ENCODE assay signal across 1 cellular context in genomic region chr2:10169053-10169578, GRCh38.
A peak's percentile ranks its signal among the peaks of the same experiment; 100 is the strongest.
TF ChIP-seq lines count a peak whose summit lies in the region.

No MANE protein-coding gene starts in this region.

TF ChIP-seq in HepG2, 621 proteins besides CTCF, POLR2A, EP300 and RAD21:
- TF ChIP-seq STAG1 (CRISPR knock-in tag; IDR thresholded peaks at IDR 0.05), result 0 out of 2 replicates have a peak, but pooled peaks have one; percentile 11
- TF ChIP-seq IKZF5 (CRISPR knock-in tag; IDR thresholded peaks at IDR 0.05), result no peak
- TF ChIP-seq, protein P1, sequence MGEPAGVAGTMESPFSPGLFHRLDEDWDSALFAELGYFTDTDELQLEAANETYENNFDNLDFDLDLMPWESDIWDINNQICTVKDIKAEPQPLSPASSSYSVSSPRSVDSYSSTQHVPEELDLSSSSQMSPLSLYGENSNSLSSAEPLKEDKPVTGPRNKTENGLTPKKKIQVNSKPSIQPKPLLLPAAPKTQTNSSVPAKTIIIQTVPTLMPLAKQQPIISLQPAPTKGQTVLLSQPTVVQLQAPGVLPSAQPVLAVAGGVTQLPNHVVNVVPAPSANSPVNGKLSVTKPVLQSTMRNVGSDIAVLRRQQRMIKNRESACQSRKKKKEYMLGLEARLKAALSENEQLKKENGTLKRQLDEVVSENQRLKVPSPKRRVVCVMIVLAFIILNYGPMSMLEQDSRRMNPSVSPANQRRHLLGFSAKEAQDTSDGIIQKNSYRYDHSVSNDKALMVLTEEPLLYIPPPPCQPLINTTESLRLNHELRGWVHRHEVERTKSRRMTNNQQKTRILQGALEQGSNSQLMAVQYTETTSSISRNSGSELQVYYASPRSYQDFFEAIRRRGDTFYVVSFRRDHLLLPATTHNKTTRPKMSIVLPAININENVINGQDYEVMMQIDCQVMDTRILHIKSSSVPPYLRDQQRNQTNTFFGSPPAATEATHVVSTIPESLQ (CRISPR knock-in tag; conservative IDR thresholded peaks at IDR 0.05), result no peak
- no peak for TF ChIP-seq ZNF790 (CRISPR knock-in tag; IDR thresholded peaks at IDR 0.05; ENCODE audit: borderline replicate concordance)
- TF ChIP-seq ZNF468 (CRISPR knock-in tag; IDR thresholded peaks at IDR 0.05), result no peak
- TF ChIP-seq ZNF460 (CRISPR knock-in tag; IDR thresholded peaks at IDR 0.05; ENCODE audit: borderline replicate concordance), result peak; percentile 20; the same call in 1 of the 2 replicates
- TF ChIP-seq, protein P2, sequence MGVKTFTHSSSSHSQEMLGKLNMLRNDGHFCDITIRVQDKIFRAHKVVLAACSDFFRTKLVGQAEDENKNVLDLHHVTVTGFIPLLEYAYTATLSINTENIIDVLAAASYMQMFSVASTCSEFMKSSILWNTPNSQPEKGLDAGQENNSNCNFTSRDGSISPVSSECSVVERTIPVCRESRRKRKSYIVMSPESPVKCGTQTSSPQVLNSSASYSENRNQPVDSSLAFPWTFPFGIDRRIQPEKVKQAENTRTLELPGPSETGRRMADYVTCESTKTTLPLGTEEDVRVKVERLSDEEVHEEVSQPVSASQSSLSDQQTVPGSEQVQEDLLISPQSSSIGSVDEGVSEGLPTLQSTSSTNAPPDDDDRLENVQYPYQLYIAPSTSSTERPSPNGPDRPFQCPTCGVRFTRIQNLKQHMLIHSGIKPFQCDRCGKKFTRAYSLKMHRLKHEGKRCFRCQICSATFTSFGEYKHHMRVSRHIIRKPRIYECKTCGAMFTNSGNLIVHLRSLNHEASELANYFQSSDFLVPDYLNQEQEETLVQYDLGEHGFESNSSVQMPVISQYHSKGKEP (CRISPR knock-in tag; IDR thresholded peaks at IDR 0.05), result no peak
- TF ChIP-seq ZNF572 (CRISPR knock-in tag; IDR thresholded peaks at IDR 0.05), result no peak
- TF ChIP-seq DPF2 (CRISPR knock-in tag; IDR thresholded peaks at IDR 0.05; ENCODE audit: borderline replicate concordance, low read depth), result no peak
- TF ChIP-seq, protein P3, sequence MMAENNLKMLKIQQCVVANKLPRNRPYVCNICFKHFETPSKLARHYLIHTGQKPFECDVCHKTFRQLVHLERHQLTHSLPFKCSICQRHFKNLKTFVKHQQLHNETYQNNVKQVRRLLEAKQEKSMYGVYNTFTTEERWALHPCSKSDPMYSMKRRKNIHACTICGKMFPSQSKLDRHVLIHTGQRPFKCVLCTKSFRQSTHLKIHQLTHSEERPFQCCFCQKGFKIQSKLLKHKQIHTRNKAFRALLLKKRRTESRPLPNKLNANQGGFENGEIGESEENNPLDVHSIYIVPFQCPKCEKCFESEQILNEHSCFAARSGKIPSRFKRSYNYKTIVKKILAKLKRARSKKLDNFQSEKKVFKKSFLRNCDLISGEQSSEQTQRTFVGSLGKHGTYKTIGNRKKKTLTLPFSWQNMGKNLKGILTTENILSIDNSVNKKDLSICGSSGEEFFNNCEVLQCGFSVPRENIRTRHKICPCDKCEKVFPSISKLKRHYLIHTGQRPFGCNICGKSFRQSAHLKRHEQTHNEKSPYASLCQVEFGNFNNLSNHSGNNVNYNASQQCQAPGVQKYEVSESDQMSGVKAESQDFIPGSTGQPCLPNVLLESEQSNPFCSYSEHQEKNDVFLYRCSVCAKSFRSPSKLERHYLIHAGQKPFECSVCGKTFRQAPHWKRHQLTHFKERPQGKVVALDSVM (CRISPR knock-in tag; IDR thresholded peaks at IDR 0.05), result peak; percentile 51; the same call in 1 of the 2 replicates
- no peak for TF ChIP-seq MIER2 (CRISPR knock-in tag; IDR thresholded peaks at IDR 0.05)
- TF ChIP-seq RORA (CRISPR knock-in tag; IDR thresholded peaks at IDR 0.05), result no peak
- TF ChIP-seq, protein P4, sequence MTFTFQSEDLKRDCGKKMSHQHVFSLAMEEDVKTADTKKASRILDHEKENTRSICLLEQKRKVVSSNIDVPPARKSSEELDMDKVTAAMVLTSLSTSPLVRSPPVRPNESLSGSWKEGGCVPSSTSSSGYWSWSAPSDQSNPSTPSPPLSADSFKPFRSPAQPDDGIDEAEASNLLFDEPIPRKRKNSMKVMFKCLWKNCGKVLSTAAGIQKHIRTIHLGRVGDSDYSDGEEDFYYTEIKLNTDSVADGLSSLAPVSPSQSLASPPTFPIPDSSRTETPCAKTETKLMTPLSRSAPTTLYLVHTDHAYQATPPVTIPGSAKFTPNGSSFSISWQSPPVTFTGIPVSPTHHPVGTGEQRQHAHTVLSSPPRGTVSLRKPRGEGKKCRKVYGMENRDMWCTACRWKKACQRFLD (CRISPR knock-in tag; IDR thresholded peaks at IDR 0.05; ENCODE audit: borderline replicate concordance), result no peak
- TF ChIP-seq, protein P5, sequence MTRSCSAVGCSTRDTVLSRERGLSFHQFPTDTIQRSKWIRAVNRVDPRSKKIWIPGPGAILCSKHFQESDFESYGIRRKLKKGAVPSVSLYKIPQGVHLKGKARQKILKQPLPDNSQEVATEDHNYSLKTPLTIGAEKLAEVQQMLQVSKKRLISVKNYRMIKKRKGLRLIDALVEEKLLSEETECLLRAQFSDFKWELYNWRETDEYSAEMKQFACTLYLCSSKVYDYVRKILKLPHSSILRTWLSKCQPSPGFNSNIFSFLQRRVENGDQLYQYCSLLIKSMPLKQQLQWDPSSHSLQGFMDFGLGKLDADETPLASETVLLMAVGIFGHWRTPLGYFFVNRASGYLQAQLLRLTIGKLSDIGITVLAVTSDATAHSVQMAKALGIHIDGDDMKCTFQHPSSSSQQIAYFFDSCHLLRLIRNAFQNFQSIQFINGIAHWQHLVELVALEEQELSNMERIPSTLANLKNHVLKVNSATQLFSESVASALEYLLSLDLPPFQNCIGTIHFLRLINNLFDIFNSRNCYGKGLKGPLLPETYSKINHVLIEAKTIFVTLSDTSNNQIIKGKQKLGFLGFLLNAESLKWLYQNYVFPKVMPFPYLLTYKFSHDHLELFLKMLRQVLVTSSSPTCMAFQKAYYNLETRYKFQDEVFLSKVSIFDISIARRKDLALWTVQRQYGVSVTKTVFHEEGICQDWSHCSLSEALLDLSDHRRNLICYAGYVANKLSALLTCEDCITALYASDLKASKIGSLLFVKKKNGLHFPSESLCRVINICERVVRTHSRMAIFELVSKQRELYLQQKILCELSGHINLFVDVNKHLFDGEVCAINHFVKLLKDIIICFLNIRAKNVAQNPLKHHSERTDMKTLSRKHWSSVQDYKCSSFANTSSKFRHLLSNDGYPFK (CRISPR knock-in tag; IDR thresholded peaks at IDR 0.05; ENCODE audit: borderline replicate concordance), result no peak
- TF ChIP-seq SOX6 (IDR thresholded peaks at IDR 0.05), result no peak
- peak; percentile 15; the same call in 1 of the 2 replicates for TF ChIP-seq SOX6 (CRISPR knock-in tag; IDR thresholded peaks at IDR 0.05)
- no peak for TF ChIP-seq ZNF747 (CRISPR knock-in tag; IDR thresholded peaks at IDR 0.05; ENCODE audit: borderline replicate concordance)
- peak; percentile 18; the same call in 1 of the 2 replicates for TF ChIP-seq HNF1B (CRISPR knock-in tag; IDR thresholded peaks at IDR 0.05)
- no peak for TF ChIP-seq ZNF333 (CRISPR knock-in tag; IDR thresholded peaks at IDR 0.05; ENCODE audit: borderline replicate concordance)
- TF ChIP-seq, protein P6, sequence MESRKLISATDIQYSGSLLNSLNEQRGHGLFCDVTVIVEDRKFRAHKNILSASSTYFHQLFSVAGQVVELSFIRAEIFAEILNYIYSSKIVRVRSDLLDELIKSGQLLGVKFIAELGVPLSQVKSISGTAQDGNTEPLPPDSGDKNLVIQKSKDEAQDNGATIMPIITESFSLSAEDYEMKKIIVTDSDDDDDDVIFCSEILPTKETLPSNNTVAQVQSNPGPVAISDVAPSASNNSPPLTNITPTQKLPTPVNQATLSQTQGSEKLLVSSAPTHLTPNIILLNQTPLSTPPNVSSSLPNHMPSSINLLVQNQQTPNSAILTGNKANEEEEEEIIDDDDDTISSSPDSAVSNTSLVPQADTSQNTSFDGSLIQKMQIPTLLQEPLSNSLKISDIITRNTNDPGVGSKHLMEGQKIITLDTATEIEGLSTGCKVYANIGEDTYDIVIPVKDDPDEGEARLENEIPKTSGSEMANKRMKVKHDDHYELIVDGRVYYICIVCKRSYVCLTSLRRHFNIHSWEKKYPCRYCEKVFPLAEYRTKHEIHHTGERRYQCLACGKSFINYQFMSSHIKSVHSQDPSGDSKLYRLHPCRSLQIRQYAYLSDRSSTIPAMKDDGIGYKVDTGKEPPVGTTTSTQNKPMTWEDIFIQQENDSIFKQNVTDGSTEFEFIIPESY (CRISPR knock-in tag; IDR thresholded peaks at IDR 0.05), result peak; percentile 38; the same call in 1 of the 2 replicates
- TF ChIP-seq KIAA2018 (CRISPR knock-in tag; IDR thresholded peaks at IDR 0.05; ENCODE audit: borderline replicate concordance), result no peak
- TF ChIP-seq ZNF816 (CRISPR knock-in tag; IDR thresholded peaks at IDR 0.05; ENCODE audit: borderline replicate concordance), result no peak
- no peak for TF ChIP-seq ZBTB7A (CRISPR knock-in tag; IDR thresholded peaks at IDR 0.05)
